Comparison of ENCODE assay signal across 9 cellular contexts in the genomic region with DNA sequence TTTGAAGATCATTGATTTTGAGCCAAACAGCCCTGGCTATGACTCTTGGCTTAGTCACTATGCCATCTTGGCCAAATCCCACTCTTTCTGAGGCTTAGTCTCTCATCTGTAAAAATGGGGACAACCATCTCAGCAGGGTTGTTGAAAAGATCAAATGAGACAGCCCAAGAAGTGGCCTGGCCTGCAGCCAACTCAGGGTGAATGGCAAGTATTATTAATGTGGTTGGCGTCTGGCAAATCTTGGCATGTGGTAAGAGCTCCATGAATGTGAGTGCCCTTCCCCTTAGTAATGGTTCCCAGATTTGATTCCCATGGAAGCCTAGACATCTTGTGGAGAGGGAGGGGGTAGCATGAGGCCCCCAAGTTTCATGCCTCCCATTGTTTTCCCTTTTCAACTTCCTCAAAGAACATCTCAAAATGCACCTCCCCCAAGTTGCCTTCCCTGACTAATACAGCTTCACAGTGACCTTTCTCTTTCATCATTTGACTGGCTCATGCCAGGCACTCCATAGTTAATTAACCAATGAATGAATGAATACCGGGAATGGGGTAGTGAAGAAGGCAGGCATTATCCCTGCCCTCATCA. TPM values are rescaled to one million over a fixed set of nuclear protein-coding genes. Genes with fewer than 3 reads are reported as not detected.
DNase-seq lines count a peak whose midpoint lies in the region; ATAC-seq and TF ChIP-seq lines count a peak whose summit lies in the region.
"Had no signal": no experiment of that assay in that cellular context is flagged by ENCODE, and none has a peak within 500 bp of the region (broad histone marks: within the 10 kb centered on the region; RNA-seq: fewer than 3 reads in every experiment).

No MANE protein-coding gene starts in this region.

- H3K4me3 ChIP-seq in MG63 (no peak overlapping the region), astrocyte of the spinal cord (ENCODE audit: low read depth, low read length) (no peak overlapping the region)

- H3K9me3 ChIP-seq in MG63, result peaks cover 5% of the 10 kb centered on the region; the same call in 1 of the 2 replicates

- TF ChIP-seq CTCF in astrocyte of the spinal cord (IDR thresholded peaks at IDR 0.05; ENCODE audit: low read depth, low read length), result no peak

- H3K27me3 ChIP-seq in MG63, result no peaks in the 10 kb centered on the region

- no peaks in the 10 kb centered on the region for H3K36me3 ChIP-seq in MG63

- no peak for ATAC-seq in GM19452 (IDR thresholded peaks at IDR 0.05; ENCODE audit: unreplicated experiment)

- in situ Hi-C loops in astrocyte of the spinal cord (cut with HindIII; ENCODE audit: low sequenced_read_pairs), result no loop called here

- peak; percentile 66 for DNase-seq in COLO829 (ENCODE audit: low spot score)
- DNase-seq in MG63, result peak; percentile 99
- DNase-seq in astrocyte of the spinal cord (ENCODE audit: low read depth, low spot score), result peak; percentile 97
- DNase-seq in midbrain (lab: John Stamatoyannopoulos, UW), result peak; percentile 60
- no peak for DNase-seq in NCI-H2081 (lab: John Stamatoyannopoulos, UW)
- no peak for DNase-seq in stimulated activated CD4-positive, alpha-beta T cell treated with anti-CD3 and anti-CD28 coated beads, Interleukin-12 subunit alpha, Interleukin-12 subunit beta, amount 100 ng/mL, for 4 hours
- no peak for DNase-seq in OCI-M2 (lab: John Stamatoyannopoulos, UW; ENCODE audit: unreplicated experiment)
- DNase-seq: retina had no signal

RNA-seq across cellular contexts. Expression of a gene that starts 11.8 kb away (rescaled TPM):
- total RNA-seq in MG63 (2014; rRNA removed; shearing (Covaris generic); ENCODE audit: low replicate concordance), result 2,057 and 2,194 TPM in 2 replicates

Comparison
In these comparisons a context has a peak if more than half of its experiments do, and no peak if none do; other contexts are left out.
1. DNase-seq: peak in COLO829 (single experiment), MG63 (single experiment), astrocyte of the spinal cord (single experiment) and midbrain (single experiment); none in NCI-H2081 (0 of 2), stimulated activated CD4-positive, alpha-beta T cell treated with anti-CD3 and anti-CD28 coated beads, Interleukin-12 subunit alpha, Interleukin-12 subunit beta, amount 100 ng/mL, for 4 hours (single experiment) and OCI-M2 (single experiment).